1 cellular context compared by ENCODE assay signal in genomic region chr16:8781797-8782196, GRCh38.
TF ChIP-seq lines count a peak whose summit lies in the region.

No MANE protein-coding gene starts in this region.

TF ChIP-seq in HepG2, 621 proteins besides CTCF, POLR2A, EP300 and RAD21:
- TF ChIP-seq RBM22 (optimal IDR thresholded peaks at IDR 0.05; ENCODE audit: low read length) (peak; percentile 91), ZNF644 (CRISPR knock-in tag; IDR thresholded peaks at IDR 0.05; ENCODE audit: low read depth) (no peak), ELF4 (CRISPR knock-in tag; IDR thresholded peaks at IDR 0.05; ENCODE audit: borderline replicate concordance) (no peak), CENPX (CRISPR knock-in tag; IDR thresholded peaks at IDR 0.05) (no peak)
TF ChIP-seq in HepG2: peak in this region for 1.
